Comparison of ENCODE assay signal across 18 cellular contexts in genomic region chr5:149641600-149641999, GRCh38.
"Had no signal": no experiment of that assay in that cellular context is flagged by ENCODE, and none has a peak within 500 bp of the region (broad histone marks: within the 10 kb centered on the region; RNA-seq: fewer than 3 reads in every experiment).

No MANE protein-coding gene starts in this region.

- DNase-seq: activated CD4-positive, alpha-beta T cell treated with anti-CD3 and anti-CD28 coated beads for 48 hours; activated CD8-positive, alpha-beta T cell treated with anti-CD3 and anti-CD28 coated beads for 36 hours; activated effector memory CD4-positive, alpha-beta T cell treated with anti-CD3 and anti-CD28 coated beads, Interleukin-2, amount 50 U/mL, for 16 hours; activated T-cell treated with anti-CD3 and anti-CD28 coated beads, Interleukin-2, amount 50 U/mL, for 48 hours; immature natural killer cell; lower lobe of right lung; pancreas; SK-N-SH; stimulated activated CD4-positive, alpha-beta T cell treated with anti-CD3 and anti-CD28 coated beads, Interleukin-15, amount 100 ng/mL, for 24 hours; stimulated activated CD4-positive, alpha-beta T cell treated with anti-CD3 and anti-CD28 coated beads, Interleukin-4, amount 100 ng/mL, for 1 hour; stimulated activated naive B cell treated with anti-CD40 and anti-IgM and Interleukin-4, amounts not matched to agents 10 μg/mL and 1 μg/mL and 100 μg/mL, for 72 hours; T-cell; T1000 had no signal

- H3K36me3 ChIP-seq: heart left ventricle, lower lobe of right lung, pancreas had no signal

- H3K36me3 Mint-ChIP-seq: activated naive CD4-positive, alpha-beta T cell treated with anti-CD3 and anti-CD28 coated beads, Interleukin-2, amount 50 U/mL, for 72 hours; immature natural killer cell; mesothelial cell of epicardium; stimulated activated naive B cell treated with anti-CD40 and anti-IgM and Interleukin-4, amounts not matched to agents 10 μg/mL and 1 μg/mL and 100 μg/mL, for 72 hours; T-cell had no signal

- H3K4me1 ChIP-seq: lower lobe of right lung, pancreas had no signal

- H3K9me2 ChIP-seq: SK-N-SH had no signal

- H3K27me3 Mint-ChIP-seq: activated CD8-positive, alpha-beta T cell treated with anti-CD3 and anti-CD28 coated beads for 36 hours; T-cell had no signal

- H3K27ac Mint-ChIP-seq: activated CD8-positive, alpha-beta T cell treated with anti-CD3 and anti-CD28 coated beads for 36 hours; activated naive CD4-positive, alpha-beta T cell treated with anti-CD3 and anti-CD28 coated beads, Interleukin-2, amount 50 U/mL, for 72 hours; immature natural killer cell; mesothelial cell of epicardium; stimulated activated naive B cell treated with anti-CD40 and anti-IgM and Interleukin-4, amounts not matched to agents 10 μg/mL and 1 μg/mL and 100 μg/mL, for 72 hours; T-cell had no signal

- H3K9ac ChIP-seq: SK-N-SH had no signal

- H3K9me3 Mint-ChIP-seq: activated CD8-positive, alpha-beta T cell treated with anti-CD3 and anti-CD28 coated beads for 36 hours; activated naive CD4-positive, alpha-beta T cell treated with anti-CD3 and anti-CD28 coated beads, Interleukin-2, amount 50 U/mL, for 72 hours; immature natural killer cell; mesothelial cell of epicardium; neural crest cell; stimulated activated naive B cell treated with anti-CD40 and anti-IgM and Interleukin-4, amounts not matched to agents 10 μg/mL and 1 μg/mL and 100 μg/mL, for 72 hours; T-cell had no signal

- H3K4me3 Mint-ChIP-seq: activated CD8-positive, alpha-beta T cell treated with anti-CD3 and anti-CD28 coated beads for 36 hours; immature natural killer cell; mesothelial cell of epicardium; neural crest cell; stimulated activated naive B cell treated with anti-CD40 and anti-IgM and Interleukin-4, amounts not matched to agents 10 μg/mL and 1 μg/mL and 100 μg/mL, for 72 hours; T-cell had no signal

- H3K4me1 Mint-ChIP-seq: immature natural killer cell had no signal

- H3K4me3 ChIP-seq: coronary artery, pancreas had no signal

- H3K27ac ChIP-seq: coronary artery, pancreas had no signal

- H3K4me2 ChIP-seq: SK-N-SH had no signal

- H3K27me3 ChIP-seq: heart left ventricle, pancreas had no signal

- ATAC-seq: activated CD8-positive, alpha-beta T cell treated with anti-CD3 and anti-CD28 coated beads for 36 hours; activated naive CD4-positive, alpha-beta T cell treated with anti-CD3 and anti-CD28 coated beads, Interleukin-2, amount 50 U/mL, for 72 hours; stimulated activated naive B cell treated with anti-CD40 and anti-IgM and Interleukin-4, amounts not matched to agents 10 μg/mL and 1 μg/mL and 100 μg/mL, for 72 hours; T-cell had no signal

- H3K9me3 ChIP-seq: heart left ventricle, lower lobe of right lung, pancreas, SK-N-SH had no signal
